Comparison of ENCODE assay signal across 15 cellular contexts in genomic region chr13:46392967-46393366, GRCh38. TPM values are rescaled to one million over a fixed set of nuclear protein-coding genes. Genes with fewer than 3 reads are reported as not detected.
A peak's percentile ranks its signal among the peaks of the same experiment; 100 is the strongest.
DNase-seq lines count a peak whose midpoint lies in the region; ATAC-seq and TF ChIP-seq lines count a peak whose summit lies in the region.
"Had no signal": no experiment of that assay in that cellular context is flagged by ENCODE, and none has a peak within 500 bp of the region (broad histone marks: within the 10 kb centered on the region; RNA-seq: fewer than 3 reads in every experiment).

No MANE protein-coding gene starts in this region.

- peaks cover 31% of the 10 kb centered on the region for H3K79me2 ChIP-seq in OCI-LY3 (ENCODE audit: low read length)

- H3K9me3 ChIP-seq in OCI-LY3 (ENCODE audit: insufficient read depth, low read length) (0 out of 2 replicates have a peak, but pooled peaks cover 3% of the 10 kb centered on the region), esophagus squamous epithelium (no peaks in the 10 kb centered on the region)
- H3K9me3 ChIP-seq: right atrium auricular region, testis had no signal

- H2AFZ ChIP-seq in OCI-LY3 (ENCODE audit: low read depth, low read length): no peak overlapping the region

- DNase-seq in activated CD4-positive, CD25-positive, alpha-beta regulatory T cell treated with anti-CD3 and anti-CD28 coated beads, Interleukin-2, amount 50 U/mL, for 72 hours: no peak
- no peak for DNase-seq in stimulated activated naive CD8-positive, alpha-beta T cell treated with anti-CD3 and anti-CD28 coated beads, Interleukin-15, Interleukin-2, amounts not matched to agents 100 U/mL and 50 U/mL, for 24 hours
- no peak for DNase-seq in esophagus squamous epithelium (lab: John Stamatoyannopoulos, UW)
- no peak for DNase-seq in amygdala (lab: John Stamatoyannopoulos, UW)
- DNase-seq in central memory CD4-positive, alpha-beta T cell: no peak
- DNase-seq: 8988T; activated CD4-positive, alpha-beta T cell treated with anti-CD3 and anti-CD28 coated beads, Interleukin-2, amount 50 U/mL, for 48 hours; immature natural killer cell; NCI-H1694; T-helper 17 cell; testis had no signal

- peak; percentile 21 to 55 for ATAC-seq in activated CD4-positive, CD25-positive, alpha-beta regulatory T cell treated with anti-CD3 and anti-CD28 coated beads, Interleukin-2, amount 50 U/mL, for 24 hours
- peak; percentile 61 for ATAC-seq in HG02938 (IDR thresholded peaks at IDR 0.05; ENCODE audit: unreplicated experiment)
- peak; percentile 80 for ATAC-seq in stimulated activated naive CD8-positive, alpha-beta T cell treated with anti-CD3 and anti-CD28 coated beads, Interleukin-15, Interleukin-2, amounts not matched to agents 100 U/mL and 50 U/mL, for 24 hours
- ATAC-seq: T-helper 17 cell had no signal

- peak overlapping the region; percentile 2 for H3K4me2 ChIP-seq in OCI-LY3 (ENCODE audit: low read length)

- no peak overlapping the region for H3K9ac ChIP-seq in OCI-LY3 (ENCODE audit: low read length)

- H4K20me1 ChIP-seq in OCI-LY3 (ENCODE audit: insufficient read depth, low read length): no peaks in the 10 kb centered on the region

- no peak for TF ChIP-seq POLR2A in esophagus squamous epithelium (IDR thresholded peaks at IDR 0.05)

- 52 to 57% methylated on average over 2 of the region's 2 CpGs for WGBS in esophagus squamous epithelium, 2 donors

- no peak overlapping the region for H3K27ac ChIP-seq in OCI-LY3 (ENCODE audit: low read length)
- no peak overlapping the region for H3K27ac ChIP-seq in esophagus squamous epithelium
- H3K27ac ChIP-seq: right atrium auricular region, testis had no signal

- TF ChIP-seq CTCF in OCI-LY3 (IDR thresholded peaks at IDR 0.05; ENCODE audit: low read depth, low read length) (no peak), esophagus squamous epithelium (IDR thresholded peaks at IDR 0.05) (no peak)

- no peaks in the 10 kb centered on the region for H3K27me3 ChIP-seq in OCI-LY3 (ENCODE audit: low read depth, low read length)
- H3K27me3 ChIP-seq in esophagus squamous epithelium: peaks cover 0 to 25% (median 0%) of the 10 kb centered on the region in 4 donors
- H3K27me3 ChIP-seq: right atrium auricular region, testis had no signal

- intact Hi-C loops in esophagus squamous epithelium (cut with DNase I): no loop called here

- H3K4me1 ChIP-seq in OCI-LY3 (ENCODE audit: low read length) (peaks cover 37% of the 10 kb centered on the region), esophagus squamous epithelium (peaks cover 0 to 16% (median 0%) of the 10 kb centered on the region in 3 donors)
- H3K4me1 ChIP-seq: right atrium auricular region, testis had no signal

- H3K36me3 ChIP-seq in OCI-LY3 (replicated peaks; ENCODE audit: low read depth, low read length): no peaks in the 10 kb centered on the region
- no peaks in the 10 kb centered on the region for H3K36me3 ChIP-seq in esophagus squamous epithelium
- H3K36me3 ChIP-seq: right atrium auricular region had no signal

- H3K4me3 ChIP-seq in OCI-LY3 (ENCODE audit: low read length): no peak overlapping the region
- no peak overlapping the region for H3K4me3 ChIP-seq in esophagus squamous epithelium
- H3K4me3 ChIP-seq: right atrium auricular region, testis had no signal

RNA-seq across cellular contexts. Expression of gene RUBCNL, which starts 5.9 kb away (rescaled TPM):
- total RNA-seq in esophagus squamous epithelium: under 1 TPM in 3 of 4 donors, not detected in 1; 0.48 to 0.85 (median 0.76) TPM
